Comparison of ENCODE assay signal across 8 cellular contexts in the genomic region with DNA sequence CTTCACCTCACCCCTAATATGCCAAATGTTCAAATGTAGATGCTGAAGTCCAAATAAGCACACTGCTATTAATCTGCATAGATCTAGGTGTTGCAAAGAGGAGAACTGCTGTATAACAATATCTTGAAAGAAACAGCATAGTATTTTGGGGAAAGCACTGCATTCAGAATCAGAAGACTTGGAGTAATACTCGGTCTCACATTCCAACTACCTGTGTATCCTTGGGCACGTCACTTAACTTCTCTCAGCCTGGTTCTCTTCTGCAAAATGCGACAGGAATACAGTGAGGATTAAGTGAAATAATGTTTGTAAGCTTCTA. TPM values are rescaled to one million over a fixed set of nuclear protein-coding genes. Genes with fewer than 3 reads are reported as not detected.
DNase-seq lines count a peak whose midpoint lies in the region; ATAC-seq, FAIRE-seq and TF ChIP-seq lines count a peak whose summit lies in the region.

No MANE protein-coding gene starts in this region.

- H3K27ac ChIP-seq in brain microvascular endothelial cell (no peak overlapping the region), muscle layer of duodenum (ENCODE audit: low read length) (peak overlapping the region; percentile 27)

- no peak for TF ChIP-seq POLR2A in GM12892 (IDR thresholded peaks at IDR 0.05; ENCODE audit: low read depth, low read length)
- no peak for TF ChIP-seq POLR2A in erythroblast (IDR thresholded peaks at IDR 0.05; ENCODE audit: low read length)

- no peaks in the 10 kb centered on the region for H3K27me3 ChIP-seq in brain microvascular endothelial cell (replicated peaks)
- no peaks in the 10 kb centered on the region for H3K27me3 ChIP-seq in muscle layer of duodenum (ENCODE audit: low read depth, low read length)

- in situ Hi-C loops in brain microvascular endothelial cell (cut with HindIII; ENCODE audit: low pct_ligation_motif_present, low sequenced_read_pairs): no loop called here

- H3K9me3 ChIP-seq in muscle layer of duodenum (ENCODE audit: control insufficient read depth in 1 of 2, low read length in 2 of 2): no peaks in the 10 kb centered on the region

- no peak for FAIRE-seq in GM12892 (lab: Jason Lieb, UNC)

- DNase-seq in brain microvascular endothelial cell (no peak), GM12892 (ENCODE audit: insufficient read length) (no peak), 8988T (no peak), erythroblast (lab: John Stamatoyannopoulos, UW) (no peak)
- DNase-seq in effector CD8-positive, alpha-beta T cell (lab: John Stamatoyannopoulos, UW): no peak

- ATAC-seq in GM19438 (IDR thresholded peaks at IDR 0.05; ENCODE audit: low read depth, unreplicated experiment): peak; percentile 8
- ATAC-seq in HG03378 (IDR thresholded peaks at IDR 0.05; ENCODE audit: unreplicated experiment): peak; percentile 20

- H3K36me3 ChIP-seq in brain microvascular endothelial cell (replicated peaks) (no peaks in the 10 kb centered on the region), muscle layer of duodenum (ENCODE audit: control insufficient read depth in 1 of 2, insufficient read depth in 2 of 2, low read length in 2 of 2) (no peaks in the 10 kb centered on the region)

- H3K4me3 ChIP-seq in brain microvascular endothelial cell (ENCODE audit: low read depth, low read length) (peak overlapping the region; percentile 75), muscle layer of duodenum (ENCODE audit: low read depth in 1 of 2, low read length in 2 of 2) (peak overlapping the region; percentile 69 to 86)

- no peak for TF ChIP-seq CTCF in brain microvascular endothelial cell (IDR thresholded peaks at IDR 0.05; ENCODE audit: low read depth, low read length, missing control alignments)

- H3K4me1 ChIP-seq in muscle layer of duodenum (ENCODE audit: control insufficient read depth in 1 of 2, insufficient read depth in 2 of 2, low read length in 2 of 2): peaks cover 5 to 10% of the 10 kb centered on the region in 2 donors

RNA-seq across cellular contexts. Expression of a gene that starts 0.3 kb away (rescaled TPM):
- 22.1 TPM for polyA plus RNA-seq in GM12892 (2012; ENCODE audit: missing spikeins)

RNA-seq across cellular contexts. Expression of a gene that starts 42.7 kb away (rescaled TPM):
- polyA plus RNA-seq in GM12892 (2012; ENCODE audit: missing spikeins): 11.3 TPM
